In genomic region chrX:10098235-10098819, GRCh38 we compare ENCODE assay signal across 9 cellular contexts. TPM values are rescaled to one million over a fixed set of nuclear protein-coding genes. Genes with fewer than 3 reads are reported as not detected.
DNase-seq lines count a peak whose midpoint lies in the region; ATAC-seq and TF ChIP-seq lines count a peak whose summit lies in the region.
"Had no signal": no experiment of that assay in that cellular context is flagged by ENCODE, and none has a peak within 500 bp of the region (broad histone marks: within the 10 kb centered on the region; RNA-seq: fewer than 3 reads in every experiment).

No MANE protein-coding gene starts in this region.

- no peaks in the 10 kb centered on the region for H3K9me3 ChIP-seq in MM.1S (replicated peaks; ENCODE audit: insufficient read depth, low read length)
- H3K9me3 ChIP-seq in body of pancreas: no peaks in the 10 kb centered on the region
- no peaks in the 10 kb centered on the region for H3K9me3 ChIP-seq in Caco-2

- POLR2A ChIA-PET in Caco-2 (lab: Charles Lee): no interaction called here

- H3K36me3 Mint-ChIP-seq in CD14-positive monocyte (peaks cover 29 to 31% of the 10 kb centered on the region in 2 donors), Caco-2 (ENCODE audit: insufficient read depth, unreplicated experiment) (peaks cover 27% of the 10 kb centered on the region)

- H3K27me3 ChIP-seq in MM.1S (replicated peaks; ENCODE audit: insufficient read depth, low read length) (no peaks in the 10 kb centered on the region), body of pancreas (no peaks in the 10 kb centered on the region), Caco-2 (replicated peaks; ENCODE audit: control insufficient read depth, insufficient read depth, low read length) (no peaks in the 10 kb centered on the region)

- H3K9me3 Mint-ChIP-seq in CD14-positive monocyte: peaks cover 0 to 11% (median 0%) of the 10 kb centered on the region in 7 donors
- H3K9me3 Mint-ChIP-seq in Caco-2 (ENCODE audit: unreplicated experiment): no peaks in the 10 kb centered on the region

- H3K27ac ChIP-seq in MM.1S (ENCODE audit: low read length) (peak overlapping the region; percentile 86), angular gyrus (ENCODE audit: low read depth, low read length) (peak overlapping the region; percentile 81), body of pancreas (peak overlapping the region in 1 of 4 donors; percentile 54)

- H3K4me1 Mint-ChIP-seq in CD14-positive monocyte (peaks cover 35% of the 10 kb centered on the region), Caco-2 (ENCODE audit: low read depth, unreplicated experiment) (peaks cover 22% of the 10 kb centered on the region)

- peaks cover 10% of the 10 kb centered on the region; the same call in 1 of the 2 replicates for H3F3A ChIP-seq in MM.1S (ENCODE audit: insufficient read depth, low read length)

- no peak overlapping the region for H2AFZ ChIP-seq in MM.1S (ENCODE audit: low read length)

- CTCF ChIA-PET in Caco-2 (lab: Charles Lee): interaction anchor here (1.1 kb wide), 1 partner anchor 21 kb away, joined by 3 read pairs; no protein-coding TSS in a partner anchor

- H3K36me3 ChIP-seq in MM.1S (replicated peaks; ENCODE audit: insufficient read depth, low read length): no peaks in the 10 kb centered on the region; the same call in 1 of the 2 replicates
- no peaks in the 10 kb centered on the region for H3K36me3 ChIP-seq in body of pancreas (replicated peaks in 1 of 2; ENCODE audit: insufficient read depth in 1 of 2, low read depth in 2 of 2)
- H3K36me3 ChIP-seq in Caco-2 (ENCODE audit: control insufficient read depth, insufficient read depth, low read length): no peaks in the 10 kb centered on the region; the same call in 1 of the 2 replicates

- no TSS peak for BruUV-seq in Caco-2 (replicated peaks; lab: Mats Ljungman, UMichigan)

- H3K79me2 ChIP-seq in MM.1S (ENCODE audit: low read length): peaks cover 38% of the 10 kb centered on the region

- no peak for TF ChIP-seq POLR2A in body of pancreas (IDR thresholded peaks at IDR 0.05)

- peaks cover 16% of the 10 kb centered on the region for H3K4me1 ChIP-seq in MM.1S (ENCODE audit: low read length)
- peaks cover 25% of the 10 kb centered on the region for H3K4me1 ChIP-seq in body of pancreas
- H3K4me1 ChIP-seq in Caco-2: peaks cover 24% of the 10 kb centered on the region

- H3K27ac Mint-ChIP-seq in CD14-positive monocyte: peak overlapping the region; percentile 77 to 94 (median 88)
- no peak overlapping the region for H3K27ac Mint-ChIP-seq in Caco-2 (ENCODE audit: unreplicated experiment)

- H3K27me3 Mint-ChIP-seq in CD14-positive monocyte (ENCODE audit: low read depth in 3 of 3) (peaks cover 0 to 10% (median 0%) of the 10 kb centered on the region in 3 donors), Caco-2 (ENCODE audit: insufficient read depth, unreplicated experiment) (no peaks in the 10 kb centered on the region)

- intact Hi-C loops in CD14-positive monocyte (cut with micrococcal nuclease): no loop called here
- intact Hi-C loops in body of pancreas (cut with DNase I): no loop called here
- intact Hi-C loops in Caco-2 (cut with micrococcal nuclease; ENCODE audit: unreplicated experiment): no loop called here

- WGBS in body of pancreas, 2 donors: 75 to 77% methylated on average over 12 of the region's 12 CpGs

- H3K4me2 ChIP-seq in MM.1S (ENCODE audit: low read depth, low read length): peak overlapping the region; percentile 85

- H3K9me2 ChIP-seq in MM.1S (replicated peaks; ENCODE audit: insufficient read depth, low read length): no peaks in the 10 kb centered on the region

- ATAC-seq in GM21367 (IDR thresholded peaks at IDR 0.05; ENCODE audit: unreplicated experiment) (peak; percentile 83), body of pancreas (no peak)

- no peak for DNase-seq in CD14-positive monocyte (ENCODE audit: low spot score)
- peak; percentile 83 for DNase-seq in MM.1S
- DNase-seq in stimulated activated CD4-positive, alpha-beta T cell treated with anti-CD3 and anti-CD28 coated beads, Interleukin-15, amount 100 ng/mL, for 24 hours: peak; percentile 70
- no peak for DNase-seq in foreskin melanocyte
- DNase-seq in body of pancreas: no peak
- DNase-seq in Caco-2: no peak

- peak overlapping the region; percentile 69 for H3K9ac ChIP-seq in MM.1S (ENCODE audit: low read length)

- H3K4me3 ChIP-seq in MM.1S (ENCODE audit: low read length) (peak overlapping the region; percentile 66), body of pancreas (no peak overlapping the region), Caco-2 (ENCODE audit: low read depth, low read length) (no peak overlapping the region)

- H3K4me3 Mint-ChIP-seq in CD14-positive monocyte (peak overlapping the region; percentile 81 to 92), Caco-2 (ENCODE audit: unreplicated experiment) (no peak overlapping the region)
- H3K4me3 Mint-ChIP-seq: brain had no signal

- TF ChIP-seq CTCF in CD14-positive monocyte (IDR thresholded peaks at IDR 0.05) (no peak), MM.1S (IDR thresholded peaks at IDR 0.05; ENCODE audit: low read length) (no peak), body of pancreas (IDR thresholded peaks at IDR 0.05) (no peak), Caco-2 (IDR thresholded peaks at IDR 0.05; ENCODE audit: insufficient read depth in 1 of 2, low read depth in 1 of 2, low read length in 1 of 2, severe bottlenecking in 1 of 2, unreplicated experiment in 1 of 2) (no peak)

- H4K20me1 ChIP-seq in MM.1S (ENCODE audit: insufficient read depth, low read length): no peaks in the 10 kb centered on the region

RNA-seq across cellular contexts. Expression of gene CLCN4, which starts 58.4 kb away (rescaled TPM):
- polyA plus RNA-seq in CD14-positive monocyte: 1 to 10 TPM; 1.3 to 1.9 TPM
- total RNA-seq in body of pancreas (1 to 10 TPM in 1 of 2 donors, under 1 TPM in 1; 0.33 to 1.6 TPM), Caco-2 (2022) (10.0 and 11.1 TPM in 2 replicates)

Comparison
In these comparisons a context has a peak if more than half of its experiments do, and no peak if none do; other contexts are left out.
1. DNase-seq: peak in MM.1S (single experiment) and stimulated activated CD4-positive, alpha-beta T cell treated with anti-CD3 and anti-CD28 coated beads, Interleukin-15, amount 100 ng/mL, for 24 hours (single experiment); none in CD14-positive monocyte (single experiment), foreskin melanocyte (single experiment), body of pancreas (0 of 4) and Caco-2 (0 of 2).